Comparison of ENCODE assay signal across 20 cellular contexts in genomic region chr4:152401424-152401823, GRCh38.
DNase-seq lines count a peak whose midpoint lies in the region; ATAC-seq and TF ChIP-seq lines count a peak whose summit lies in the region.
"Had no signal": no experiment of that assay in that cellular context is flagged by ENCODE, and none has a peak within 500 bp of the region (broad histone marks: within the 10 kb centered on the region; RNA-seq: fewer than 3 reads in every experiment).

No MANE protein-coding gene starts in this region.

- H3K4me3 ChIP-seq in HCT116 (replicated peaks in 1 of 2; ENCODE audit: low read depth in 1 of 2, low read length in 2 of 2), result no peak overlapping the region
- H3K4me3 ChIP-seq in choroid plexus epithelial cell (ENCODE audit: low read depth, low read length), result no peak overlapping the region
- H3K4me3 ChIP-seq in retinal pigment epithelial cell (ENCODE audit: low read length), result no peak overlapping the region
- H3K4me3 ChIP-seq: K562 had no signal

- no peaks in the 10 kb centered on the region for H3K9me2 ChIP-seq in HCT116 (ENCODE audit: insufficient read depth)

- ATAC-seq in HCT116 (0 out of 2 replicates have a peak, but pooled peaks have one; percentile 44), GM19467 (IDR thresholded peaks at IDR 0.05; ENCODE audit: unreplicated experiment) (no peak)
- ATAC-seq: K562, SK-N-SH treated with all-trans-retinoic acid at 6 μM for 48 hours, T-cell had no signal

- no peak overlapping the region for H3K9ac ChIP-seq in HCT116 (ENCODE audit: low read length)

- peak overlapping the region in 2 of 6 donors; percentile 12 to 36 for H3K27ac Mint-ChIP-seq in immature natural killer cell
- H3K27ac Mint-ChIP-seq: CD14-positive monocyte, H9, T-cell had no signal

- no TSS peak for BruUV-seq in HCT116 (replicated peaks; lab: Mats Ljungman, UMichigan)

- no peak for TF ChIP-seq RAD21 in HCT116 (IDR thresholded peaks at IDR 0.05; ENCODE audit: low read depth)

- TF ChIP-seq CTCF in HCT116 (IDR thresholded peaks at IDR 0.05 in 2 of 3, conservative IDR thresholded peaks at IDR 0.05 in 1 of 3; ENCODE audit: borderline replicate concordance in 1 of 3, insufficient read depth in 1 of 3, low read depth in 2 of 3, low read length in 2 of 3) (no peak), choroid plexus epithelial cell (conservative IDR thresholded peaks at IDR 0.05; ENCODE audit: low read depth, low read length) (peak; percentile 26), retinal pigment epithelial cell (conservative IDR thresholded peaks at IDR 0.05; ENCODE audit: low read depth, low read length) (peak; percentile 6)

- peaks cover 34 to 54% of the 10 kb centered on the region in 2 donors for H3K4me1 Mint-ChIP-seq in immature natural killer cell

- H3K27me3 ChIP-seq in HCT116 (ENCODE audit: insufficient read depth, low read length), result no peaks in the 10 kb centered on the region

- no peak overlapping the region for H3K4me2 ChIP-seq in HCT116 (ENCODE audit: low read length)

- H3K4me3 Mint-ChIP-seq in immature natural killer cell, result no peak overlapping the region
- H3K4me3 Mint-ChIP-seq: CD14-positive monocyte, H9, T-cell had no signal

- H3K27ac ChIP-seq in HCT116 (ENCODE audit: low read depth, low read length), result no peak overlapping the region

- no peaks in the 10 kb centered on the region for H4K20me1 ChIP-seq in HCT116 (ENCODE audit: insufficient read depth)

- no peaks in the 10 kb centered on the region for H3K36me3 ChIP-seq in HCT116 (ENCODE audit: control insufficient read depth in 1 of 2, insufficient read depth in 2 of 2, low read length in 2 of 2)

- intact Hi-C loops in HCT116 (cut with micrococcal nuclease), result no loop called here

- TF ChIP-seq POLR2A in HCT116 (IDR thresholded peaks at IDR 0.05; ENCODE audit: borderline replicate concordance, extremely low read depth, insufficient read depth, insufficient read length), result no peak

- H2AFZ ChIP-seq in HCT116 (ENCODE audit: low read depth, low read length, poor library complexity, severe bottlenecking), result no peak overlapping the region

- RAD21 ChIA-PET in HCT116 (lab: Charles Lee; ENCODE audit: low non-redundant PET in 1 of 2, low total read pairs in 2 of 2, uncharacterized antibody in 2 of 2, unreplicated experiment in 2 of 2), result no interaction called here

- POLR2A ChIA-PET in HCT116 (lab: Charles Lee), result interaction anchor here (0.6 kb wide), 1 partner anchor 53 kb away, joined by 4 read pairs; no protein-coding TSS in a partner anchor

- H3K36me3 Mint-ChIP-seq in immature natural killer cell, result peaks cover 0 to 6% (median 4%) of the 10 kb centered on the region in 3 donors

- DNase-seq in HCT116 (ENCODE audit: low read depth, low spot score), result no peak
- peak; percentile 44 for DNase-seq in MV-4-11 (lab: John Stamatoyannopoulos, UW)
- no peak for DNase-seq in choroid plexus epithelial cell (ENCODE audit: low read depth)
- DNase-seq in retinal pigment epithelial cell (ENCODE audit: low read depth), result no peak
- DNase-seq in immature natural killer cell, result no peak
- no peak for DNase-seq in DMS53 treated with DMSO at 0.1 percent for 48 hours (lab: John Stamatoyannopoulos, UW; ENCODE audit: unreplicated experiment)
- DNase-seq: ACHN, AML-193, DMS79 treated with DMSO at 0.1 percent for 48 hours, H9, NCI-H1417 treated with DMSO at 0.1 percent for 48 hours, NCI-H1930, NCI-H345, NCI-H526, SIG-M5, T-cell had no signal

- H3K9me3 ChIP-seq in HCT116 (ENCODE audit: control insufficient read depth in 1 of 2, insufficient read depth in 1 of 2, low read depth in 1 of 2, low read length in 2 of 2), result no peaks in the 10 kb centered on the region

- H3K4me1 ChIP-seq in HCT116 (ENCODE audit: control insufficient read depth in 1 of 2, insufficient read depth in 2 of 2, low read length in 2 of 2), result no peaks in the 10 kb centered on the region

- peaks cover 19% of the 10 kb centered on the region for H3K79me2 ChIP-seq in HCT116 (ENCODE audit: insufficient read depth, low read length)

- CTCF ChIA-PET in HCT116 (lab: Charles Lee), result no interaction called here

- no peaks in the 10 kb centered on the region for H3K27me3 Mint-ChIP-seq in immature natural killer cell (ENCODE audit: low read depth in 3 of 3)
- H3K27me3 Mint-ChIP-seq: T-cell had no signal

- H3K9me3 Mint-ChIP-seq in immature natural killer cell, result no peaks in the 10 kb centered on the region
- H3K9me3 Mint-ChIP-seq: CD14-positive monocyte, H9, T-cell had no signal

TF ChIP-seq in HCT116, 20 proteins besides CTCF, POLR2A, EP300 and RAD21:
- TF ChIP-seq EGR1 (IDR thresholded peaks at IDR 0.05; ENCODE audit: low read depth) (no peak), ZFX (IDR thresholded peaks at IDR 0.05) (no peak), MAX (IDR thresholded peaks at IDR 0.05) (no peak), ELF1 (IDR thresholded peaks at IDR 0.05; ENCODE audit: borderline replicate concordance, low read depth) (no peak), ZNF274 (IDR thresholded peaks at IDR 0.05; ENCODE audit: low read depth, low read length) (no peak), SIN3A (IDR thresholded peaks at IDR 0.05; ENCODE audit: low read depth) (no peak), SP1 (IDR thresholded peaks at IDR 0.05; ENCODE audit: low read depth) (no peak), ZBTB33 (IDR thresholded peaks at IDR 0.05; ENCODE audit: extremely low read depth, insufficient replicate concordance, low read length) (no peak), CEBPB (IDR thresholded peaks at IDR 0.05; ENCODE audit: low read depth) (no peak), EZH2phosphoT487 (IDR thresholded peaks at IDR 0.05; ENCODE audit: borderline replicate concordance) (no peak), FOSL1 (IDR thresholded peaks at IDR 0.05; ENCODE audit: low read depth) (no peak), REST (IDR thresholded peaks at IDR 0.05; ENCODE audit: low read depth) (no peak), TCF7L2 (IDR thresholded peaks at IDR 0.05; ENCODE audit: borderline replicate concordance, extremely low read depth, insufficient read depth, insufficient read length) (no peak), POLR2AphosphoS5 (IDR thresholded peaks at IDR 0.05; ENCODE audit: low read depth, low read length) (no peak), SRF (IDR thresholded peaks at IDR 0.05; ENCODE audit: low read depth) (no peak)

Comparison
In these comparisons a context has a peak if more than half of its experiments do, and no peak if none do; other contexts are left out.
1. CTCF ChIP-seq: peak in choroid plexus epithelial cell (single experiment) and retinal pigment epithelial cell (single experiment); none in HCT116 (0 of 3).